Comparison of ENCODE assay signal across 13 cellular contexts in genomic region chr2:38174646-38175096, GRCh38.
DNase-seq lines count a peak whose midpoint lies in the region; ATAC-seq and TF ChIP-seq lines count a peak whose summit lies in the region.
"Had no signal": no experiment of that assay in that cellular context is flagged by ENCODE, and none has a peak within 500 bp of the region (broad histone marks: within the 10 kb centered on the region; RNA-seq: fewer than 3 reads in every experiment).

No MANE protein-coding gene starts in this region.

- no peaks in the 10 kb centered on the region for H3K36me3 ChIP-seq in heart left ventricle
- H3K36me3 ChIP-seq in spleen, result no peaks in the 10 kb centered on the region

- no peak overlapping the region for H3K27ac Mint-ChIP-seq in activated CD4-positive, alpha-beta T cell treated with anti-CD3 and anti-CD28 coated beads for 36 hours

- H3K27me3 Mint-ChIP-seq in activated CD4-positive, alpha-beta T cell treated with anti-CD3 and anti-CD28 coated beads for 36 hours, result peaks cover 32% of the 10 kb centered on the region

- H3K4me1 ChIP-seq in heart left ventricle (peaks cover 0 to 57% (median 2%) of the 10 kb centered on the region in 12 donors), spleen (peaks cover 0 to 61% (median 10%) of the 10 kb centered on the region in 6 donors)

- intact Hi-C loops in heart left ventricle (cut with DNase I) (loop anchor here in 1 of 10 donors (10.0 kb wide), 1 partner anchor 60 kb away; no protein-coding TSS in a partner anchor), spleen (cut with DNase I; ENCODE audit: low total_unique reads) (no loop called here)
- intact Hi-C loops in activated CD4-positive, alpha-beta T cell treated with anti-CD3 and anti-CD28 coated beads for 36 hours (cut with DNase I, micrococcal nuclease), result no loop called here

- H3K27me3 ChIP-seq in heart left ventricle, result no peaks in the 10 kb centered on the region
- H3K27me3 ChIP-seq in spleen (replicated peaks in 1 of 7), result no peaks in the 10 kb centered on the region

- H3K4me3 ChIP-seq in heart left ventricle (no peak overlapping the region), spleen (peak overlapping the region in 2 of 8 donors; percentile 2 to 31)
- H3K4me3 ChIP-seq: GM12878 had no signal

- 60 to 65% (median 64%) methylated on average over 4 of the region's 4 CpGs for WGBS in heart left ventricle, 4 donors
- WGBS in spleen, 5 donors, result 44 to 55% (median 48%) methylated on average over 4 of the region's 4 CpGs

- H3K27ac ChIP-seq in heart left ventricle (peak overlapping the region in 6 of 12 donors; percentile 48 to 71 (median 60)), spleen (peak overlapping the region in 7 of 8 donors; percentile 75 to 90 (median 83))

- DNase-seq in H4 (ENCODE audit: low spot score) (peak; percentile 24), SKM-1 treated with dmso at 0.1 percent for 144 hours (lab: John Stamatoyannopoulos, UW; ENCODE audit: unreplicated experiment) (peak; percentile 92), heart left ventricle (peak in 1 of 5 donors; percentile 35), spleen (no peak), COLO668 (lab: John Stamatoyannopoulos, UW; ENCODE audit: unreplicated experiment) (no peak)
- no peak for DNase-seq in activated CD4-positive, alpha-beta T cell treated with anti-CD3 and anti-CD28 coated beads for 36 hours
- DNase-seq: activated T-cell treated with anti-CD3 and anti-CD28 coated beads, Interleukin-2, amount 50 U/mL, for 4 hours; SHP77 treated with DMSO at 0.1 percent for 48 hours; stimulated activated CD8-positive, alpha-beta memory T cell treated with anti-CD3 and anti-CD28 coated beads, Interleukin-4, amount 100 ng/mL, for 48 hours had no signal

- no peaks in the 10 kb centered on the region for H3K36me3 Mint-ChIP-seq in activated CD4-positive, alpha-beta T cell treated with anti-CD3 and anti-CD28 coated beads for 36 hours (ENCODE audit: low read depth)

- TF ChIP-seq CTCF in heart left ventricle (IDR thresholded peaks at IDR 0.05) (no peak), spleen (IDR thresholded peaks at IDR 0.05 in 8 of 11, conservative IDR thresholded peaks at IDR 0.05 in 3 of 11) (no peak)

- POLR2A ChIA-PET in activated CD4-positive, alpha-beta T cell treated with anti-CD3 and anti-CD28 coated beads for 36 hours (lab: Charles Lee), result no interaction called here

- no peak overlapping the region for H3K4me3 Mint-ChIP-seq in activated CD4-positive, alpha-beta T cell treated with anti-CD3 and anti-CD28 coated beads for 36 hours
- H3K4me3 Mint-ChIP-seq: activated T-cell treated with anti-CD3 and anti-CD28 coated beads, Interleukin-2, amount 50 U/mL, for 4 hours had no signal

- H3K9me3 Mint-ChIP-seq in activated CD4-positive, alpha-beta T cell treated with anti-CD3 and anti-CD28 coated beads for 36 hours (ENCODE audit: low read depth), result no peaks in the 10 kb centered on the region
- H3K9me3 Mint-ChIP-seq: activated T-cell treated with anti-CD3 and anti-CD28 coated beads, Interleukin-2, amount 50 U/mL, for 4 hours had no signal

- CTCF ChIA-PET in activated CD4-positive, alpha-beta T cell treated with anti-CD3 and anti-CD28 coated beads for 36 hours (lab: Charles Lee), result interaction anchor here (0.6 kb wide), 1 partner anchor 521 kb away, joined by 5 read pairs; no protein-coding TSS in a partner anchor

- peaks cover 0 to 4% (median 0%) of the 10 kb centered on the region in 12 donors for H3K9me3 ChIP-seq in heart left ventricle
- H3K9me3 ChIP-seq in spleen, result peaks cover 0 to 6% (median 0%) of the 10 kb centered on the region in 8 donors

- peak; percentile 22 to 80 (median 76) for ATAC-seq in heart left ventricle
- ATAC-seq in activated CD4-positive, alpha-beta T cell treated with anti-CD3 and anti-CD28 coated beads for 36 hours, result no peak
- no peak for ATAC-seq in GM19455 (IDR thresholded peaks at IDR 0.05; ENCODE audit: unreplicated experiment)
- no peak for ATAC-seq in GM18868 (IDR thresholded peaks at IDR 0.05; ENCODE audit: unreplicated experiment)
- ATAC-seq: activated T-cell treated with anti-CD3 and anti-CD28 coated beads, Interleukin-2, amount 50 U/mL, for 4 hours; GM12878; HCT116 had no signal

- TF ChIP-seq POLR2A in heart left ventricle (IDR thresholded peaks at IDR 0.05) (no peak), spleen (IDR thresholded peaks at IDR 0.05) (no peak)

- H3K4me1 Mint-ChIP-seq in activated CD4-positive, alpha-beta T cell treated with anti-CD3 and anti-CD28 coated beads for 36 hours, result no peaks in the 10 kb centered on the region

Comparison
In these comparisons a context has a peak if more than half of its experiments do, and no peak if none do; other contexts are left out.
1. DNase-seq: peak in H4 (single experiment) and SKM-1 treated with dmso at 0.1 percent for 144 hours (single experiment); none in spleen (single experiment), activated CD4-positive, alpha-beta T cell treated with anti-CD3 and anti-CD28 coated beads for 36 hours (single experiment) and COLO668 (single experiment).
2. ATAC-seq: peak in heart left ventricle (4 of 4); none in activated CD4-positive, alpha-beta T cell treated with anti-CD3 and anti-CD28 coated beads for 36 hours (single experiment), GM19455 (single experiment) and GM18868 (single experiment).